In the genomic region with DNA sequence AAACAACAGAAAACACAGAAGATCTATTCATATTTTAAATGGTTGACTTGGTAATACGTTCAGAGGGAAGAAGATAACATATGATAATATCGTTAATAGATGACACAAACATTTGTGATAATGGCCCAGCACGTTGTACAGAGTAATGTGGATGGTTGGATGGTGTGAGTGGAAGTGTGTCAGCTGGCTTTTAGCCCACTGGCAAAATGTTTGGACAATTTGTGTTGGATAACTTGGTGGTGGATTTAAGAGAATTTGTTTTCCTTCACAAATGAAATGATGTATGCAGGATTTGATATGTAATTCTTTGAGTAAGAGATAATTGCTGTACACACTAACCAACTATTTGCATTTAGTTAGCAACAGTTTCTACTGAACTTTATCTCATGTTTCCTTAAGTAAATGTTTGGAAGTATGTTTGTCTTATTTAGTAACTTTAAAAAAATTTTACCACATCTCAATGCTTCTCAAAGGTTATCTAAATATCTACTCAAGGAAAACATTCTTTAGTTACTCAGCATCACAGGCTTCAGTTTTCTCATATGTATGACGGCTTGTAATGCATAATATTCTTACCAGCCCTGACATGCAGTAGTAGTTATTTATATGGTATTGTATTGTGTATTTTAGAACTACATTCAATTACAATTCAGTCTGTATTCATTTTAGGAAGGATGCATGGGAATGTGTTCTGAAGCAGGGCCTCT, we compare ENCODE assay signal across 29 cellular contexts.
DNase-seq lines count a peak whose midpoint lies in the region; ATAC-seq and TF ChIP-seq lines count a peak whose summit lies in the region.
"Had no signal": no experiment of that assay in that cellular context is flagged by ENCODE, and none has a peak within 500 bp of the region (broad histone marks: within the 10 kb centered on the region; RNA-seq: fewer than 3 reads in every experiment).

No MANE protein-coding gene starts in this region.

- 35 to 37% methylated on average over 4 of the region's 4 CpGs for WGBS in esophagus squamous epithelium, 2 donors

- no peak overlapping the region for H3K27ac ChIP-seq in esophagus squamous epithelium
- H3K27ac ChIP-seq: ascending aorta, lower lobe of right lung, WERI-Rb-1 had no signal

- H3K9me3 ChIP-seq in skeletal muscle satellite cell (replicated peaks; ENCODE audit: low read length) (no peaks in the 10 kb centered on the region), esophagus squamous epithelium (no peaks in the 10 kb centered on the region)
- H3K9me3 ChIP-seq: ascending aorta, lower lobe of right lung, mucosa of descending colon had no signal

- H3K4me1 ChIP-seq in skeletal muscle satellite cell (ENCODE audit: control insufficient read depth, insufficient read depth, low read length) (peaks cover 27% of the 10 kb centered on the region), esophagus squamous epithelium (no peaks in the 10 kb centered on the region)
- H3K4me1 ChIP-seq: ascending aorta, lower lobe of right lung had no signal

- no peak overlapping the region for H3K4me3 Mint-ChIP-seq in effector memory CD8-positive, alpha-beta T cell
- H3K4me3 Mint-ChIP-seq: activated CD4-positive, alpha-beta T cell treated with anti-CD3 and anti-CD28 coated beads, Interleukin-2, amount 10 ng/mL, durations not matched to agents 24 days and 14 days; activated naive CD8-positive, alpha-beta T cell; CD4-positive, alpha-beta memory T cell; natural killer cell; stimulated activated effector memory CD8-positive, alpha-beta T cell treated with anti-CD3 and anti-CD28 coated beads, Interleukin-12 subunit alpha, Interleukin-12 subunit beta, amount 100 ng/mL, for 72 hours; type B pancreatic cell had no signal

- H3K9ac ChIP-seq in skeletal muscle satellite cell (ENCODE audit: low read depth, low read length): peak overlapping the region; percentile 22

- in situ Hi-C loops in astrocyte of the spinal cord (cut with HindIII; ENCODE audit: low sequenced_read_pairs): no loop called here

- no peak for ATAC-seq in HG02642 (IDR thresholded peaks at IDR 0.05; ENCODE audit: poor library complexity, unreplicated experiment)
- no peak for ATAC-seq in effector memory CD8-positive, alpha-beta T cell (replicated peaks)
- ATAC-seq: mucosa of descending colon; natural killer cell; stimulated activated effector memory CD8-positive, alpha-beta T cell treated with anti-CD3 and anti-CD28 coated beads, Interleukin-12 subunit alpha, Interleukin-12 subunit beta, amount 100 ng/mL, for 72 hours had no signal

- H3K4me3 ChIP-seq in astrocyte of the spinal cord (ENCODE audit: low read depth, low read length) (no peak overlapping the region), fibroblast of the aortic adventitia (ENCODE audit: low read depth, low read length) (no peak overlapping the region), skeletal muscle satellite cell (ENCODE audit: low read length) (peak overlapping the region; percentile 17), esophagus squamous epithelium (no peak overlapping the region)
- H3K4me3 ChIP-seq: ascending aorta, lower lobe of right lung, mucosa of descending colon had no signal

- no peak for TF ChIP-seq POLR2A in esophagus squamous epithelium (IDR thresholded peaks at IDR 0.05)

- no peaks in the 10 kb centered on the region for H3K27me3 Mint-ChIP-seq in effector memory CD8-positive, alpha-beta T cell
- H3K27me3 Mint-ChIP-seq: activated CD4-positive, alpha-beta T cell treated with anti-CD3 and anti-CD28 coated beads, Interleukin-2, amount 10 ng/mL, durations not matched to agents 24 days and 14 days; activated naive CD8-positive, alpha-beta T cell; CD4-positive, alpha-beta memory T cell; type B pancreatic cell had no signal

- H3K9me3 Mint-ChIP-seq in effector memory CD8-positive, alpha-beta T cell: peaks cover 0 to 4% of the 10 kb centered on the region in 2 donors
- H3K9me3 Mint-ChIP-seq: activated CD4-positive, alpha-beta T cell treated with anti-CD3 and anti-CD28 coated beads, Interleukin-2, amount 10 ng/mL, durations not matched to agents 24 days and 14 days had no signal

- H3K27ac Mint-ChIP-seq in effector memory CD8-positive, alpha-beta T cell: no peak overlapping the region
- H3K27ac Mint-ChIP-seq: activated CD4-positive, alpha-beta T cell treated with anti-CD3 and anti-CD28 coated beads, Interleukin-2, amount 10 ng/mL, durations not matched to agents 24 days and 14 days; activated naive CD8-positive, alpha-beta T cell; CD4-positive, alpha-beta memory T cell; natural killer cell; stimulated activated effector memory CD8-positive, alpha-beta T cell treated with anti-CD3 and anti-CD28 coated beads, Interleukin-12 subunit alpha, Interleukin-12 subunit beta, amount 100 ng/mL, for 72 hours; type B pancreatic cell had no signal

- peak overlapping the region; percentile 49 for H3K4me2 ChIP-seq in skeletal muscle satellite cell (ENCODE audit: low read length)

- DNase-seq in EH (ENCODE audit: low read depth) (peak; percentile 40), astrocyte of the spinal cord (ENCODE audit: low read depth, low spot score) (peak; percentile 57), fibroblast of the aortic adventitia (ENCODE audit: low read depth) (peak; percentile 0), esophagus squamous epithelium (lab: John Stamatoyannopoulos, UW) (no peak)
- no peak for DNase-seq in effector memory CD8-positive, alpha-beta T cell
- DNase-seq: activated CD4-positive, alpha-beta T cell treated with anti-CD3 and anti-CD28 coated beads, Interleukin-2, amount 10 ng/mL, durations not matched to agents 24 days and 14 days; activated CD8-positive, alpha-beta memory T cell treated with anti-CD3 and anti-CD28 coated beads for 24 hours; activated effector memory CD4-positive, alpha-beta T cell treated with anti-CD3 and anti-CD28 coated beads, Interleukin-2, amount 50 U/mL, for 16 hours; activated T-cell treated with anti-CD3 and anti-CD28 coated beads for 4 hours; AML-193; CD4-positive, alpha-beta memory T cell; cerebellar nuclear complex; GOT3; kidney; lower lobe of right lung; mucosa of descending colon; natural killer cell; NCI-H446; NCI-H774; occipital lobe; stimulated activated CD4-positive, alpha-beta T cell treated with anti-CD3 and anti-CD28 coated beads, Interleukin-15, amount 100 ng/mL, for 24 hours; substantia nigra; WERI-Rb-1 had no signal

- intact Hi-C loops in esophagus squamous epithelium (cut with DNase I): no loop called here

- H3K36me3 ChIP-seq in skeletal muscle satellite cell (ENCODE audit: insufficient read depth, low read length): no peaks in the 10 kb centered on the region
- no peaks in the 10 kb centered on the region for H3K36me3 ChIP-seq in esophagus squamous epithelium
- H3K36me3 ChIP-seq: ascending aorta, lower lobe of right lung, WERI-Rb-1 had no signal

- H3K4me1 Mint-ChIP-seq in effector memory CD8-positive, alpha-beta T cell (ENCODE audit: low read depth in 2 of 2): no peaks in the 10 kb centered on the region
- H3K4me1 Mint-ChIP-seq: activated CD4-positive, alpha-beta T cell treated with anti-CD3 and anti-CD28 coated beads, Interleukin-2, amount 10 ng/mL, durations not matched to agents 24 days and 14 days; CD4-positive, alpha-beta memory T cell; natural killer cell; stimulated activated effector memory CD8-positive, alpha-beta T cell treated with anti-CD3 and anti-CD28 coated beads, Interleukin-12 subunit alpha, Interleukin-12 subunit beta, amount 100 ng/mL, for 72 hours had no signal

- H3K27me3 ChIP-seq in skeletal muscle satellite cell (ENCODE audit: control insufficient read depth, insufficient read depth, low read length) (no peaks in the 10 kb centered on the region), esophagus squamous epithelium (no peaks in the 10 kb centered on the region)
- H3K27me3 ChIP-seq: ascending aorta had no signal

- H3K36me3 Mint-ChIP-seq in effector memory CD8-positive, alpha-beta T cell (ENCODE audit: insufficient read depth): no peaks in the 10 kb centered on the region
- H3K36me3 Mint-ChIP-seq: activated naive CD8-positive, alpha-beta T cell; CD4-positive, alpha-beta memory T cell; natural killer cell; stimulated activated effector memory CD8-positive, alpha-beta T cell treated with anti-CD3 and anti-CD28 coated beads, Interleukin-12 subunit alpha, Interleukin-12 subunit beta, amount 100 ng/mL, for 72 hours; type B pancreatic cell had no signal

- TF ChIP-seq CTCF in astrocyte of the spinal cord (IDR thresholded peaks at IDR 0.05; ENCODE audit: low read depth, low read length): no peak
- no peak for TF ChIP-seq CTCF in fibroblast of the aortic adventitia (IDR thresholded peaks at IDR 0.05; ENCODE audit: insufficient read depth, low read length)
- no peak for TF ChIP-seq CTCF in esophagus squamous epithelium (IDR thresholded peaks at IDR 0.05)

Comparison
In these comparisons a context has a peak if more than half of its experiments do, and no peak if none do; other contexts are left out.
1. DNase-seq: peak in EH (single experiment), astrocyte of the spinal cord (single experiment) and fibroblast of the aortic adventitia (single experiment); none in esophagus squamous epithelium (single experiment) and effector memory CD8-positive, alpha-beta T cell (0 of 3).